Comparison of ENCODE assay signal across 1 cellular context in the genomic region with DNA sequence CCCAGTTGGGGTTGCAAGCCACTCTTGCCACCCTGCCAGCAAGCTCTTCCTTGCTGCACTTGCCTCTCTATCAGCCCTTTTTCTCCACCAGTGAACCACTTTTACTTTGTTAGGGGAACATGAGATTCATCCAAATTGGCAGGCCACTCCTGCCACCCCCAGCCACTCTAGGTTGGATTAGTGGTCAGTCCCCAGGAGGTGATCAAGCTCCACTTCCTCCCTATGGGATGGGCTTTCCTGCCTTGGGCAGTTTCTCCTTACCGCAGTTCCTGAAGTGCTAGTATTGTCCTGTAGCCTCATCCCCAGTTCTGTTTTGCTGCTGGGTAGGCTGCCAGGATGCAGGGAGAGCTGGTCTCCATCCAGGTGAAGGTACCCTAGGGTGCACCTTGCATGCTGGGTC.
TF ChIP-seq lines count a peak whose summit lies in the region.

No MANE protein-coding gene starts in this region.

TF ChIP-seq in HepG2, 621 proteins besides CTCF, POLR2A, EP300 and RAD21 (continued from another document):
- no peak for TF ChIP-seq HNF1B (CRISPR knock-in tag; IDR thresholded peaks at IDR 0.05)
- TF ChIP-seq POLR2AphosphoS2 (IDR thresholded peaks at IDR 0.05; ENCODE audit: low read depth, low read length), result no peak
